ENCODE assay signal across 2 cellular contexts in the genomic region with DNA sequence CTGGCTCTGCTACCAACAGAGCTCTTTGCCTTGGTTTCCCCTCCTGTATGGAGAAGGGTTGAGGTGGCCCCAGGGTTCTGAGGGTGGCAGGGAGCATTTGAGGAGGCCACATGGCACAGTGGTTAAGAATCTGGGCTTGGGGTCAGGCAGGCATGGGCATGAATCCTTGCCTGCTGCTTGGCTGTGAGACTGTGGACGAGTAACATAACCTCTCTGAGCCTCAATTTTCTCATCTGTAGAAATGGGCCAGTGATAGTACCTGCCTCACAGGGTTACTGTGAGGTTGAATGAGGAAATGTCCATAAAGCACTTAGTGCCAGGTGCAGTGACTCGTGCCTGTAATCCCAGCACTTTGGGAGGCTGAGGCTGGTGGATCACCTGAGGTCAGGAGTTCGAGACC.
TF ChIP-seq lines count a peak whose summit lies in the region.

No MANE protein-coding gene starts in this region.

TF ChIP-seq in HCT116, 20 proteins besides CTCF, POLR2A, EP300 and RAD21:
- no peak for TF ChIP-seq SP1 (IDR thresholded peaks at IDR 0.05; ENCODE audit: low read depth)
- no peak for TF ChIP-seq JUND (IDR thresholded peaks at IDR 0.05)
- TF ChIP-seq, protein P1, sequence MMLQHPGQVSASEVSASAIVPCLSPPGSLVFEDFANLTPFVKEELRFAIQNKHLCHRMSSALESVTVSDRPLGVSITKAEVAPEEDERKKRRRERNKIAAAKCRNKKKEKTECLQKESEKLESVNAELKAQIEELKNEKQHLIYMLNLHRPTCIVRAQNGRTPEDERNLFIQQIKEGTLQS (IDR thresholded peaks at IDR 0.05), result no peak
- TF ChIP-seq FOSL1 (IDR thresholded peaks at IDR 0.05; ENCODE audit: low read depth), result no peak
- TF ChIP-seq EZH2 (IDR thresholded peaks at IDR 0.05), result no peak
- TF ChIP-seq POLR2AphosphoS5 (IDR thresholded peaks at IDR 0.05; ENCODE audit: low read depth, low read length), result no peak
- no peak for TF ChIP-seq ELF1 (IDR thresholded peaks at IDR 0.05; ENCODE audit: borderline replicate concordance, low read depth)
TF ChIP-seq in HCT116: peak in this region for 0.

TF ChIP-seq in liver, 16 proteins besides CTCF, POLR2A, EP300 and RAD21:
- no peak for TF ChIP-seq FOXA2 (IDR thresholded peaks at IDR 0.05)
- no peak for TF ChIP-seq NR2F2 (IDR thresholded peaks at IDR 0.05)
- TF ChIP-seq HNF4G (IDR thresholded peaks at IDR 0.05), result no peak
- TF ChIP-seq JUND (IDR thresholded peaks at IDR 0.05), result no peak
- no peak for TF ChIP-seq EGR1 (IDR thresholded peaks at IDR 0.05; ENCODE audit: low read depth in 2 of 2)
- no peak for TF ChIP-seq SP1 (IDR thresholded peaks at IDR 0.05)
- no peak for TF ChIP-seq GABPA (IDR thresholded peaks at IDR 0.05 in 1 of 2, conservative IDR thresholded peaks at IDR 0.05 in 1 of 2)
- TF ChIP-seq, protein P2, sequence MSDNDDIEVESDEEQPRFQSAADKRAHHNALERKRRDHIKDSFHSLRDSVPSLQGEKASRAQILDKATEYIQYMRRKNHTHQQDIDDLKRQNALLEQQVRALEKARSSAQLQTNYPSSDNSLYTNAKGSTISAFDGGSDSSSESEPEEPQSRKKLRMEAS (IDR thresholded peaks at IDR 0.05), result no peak
- TF ChIP-seq, protein P3, sequence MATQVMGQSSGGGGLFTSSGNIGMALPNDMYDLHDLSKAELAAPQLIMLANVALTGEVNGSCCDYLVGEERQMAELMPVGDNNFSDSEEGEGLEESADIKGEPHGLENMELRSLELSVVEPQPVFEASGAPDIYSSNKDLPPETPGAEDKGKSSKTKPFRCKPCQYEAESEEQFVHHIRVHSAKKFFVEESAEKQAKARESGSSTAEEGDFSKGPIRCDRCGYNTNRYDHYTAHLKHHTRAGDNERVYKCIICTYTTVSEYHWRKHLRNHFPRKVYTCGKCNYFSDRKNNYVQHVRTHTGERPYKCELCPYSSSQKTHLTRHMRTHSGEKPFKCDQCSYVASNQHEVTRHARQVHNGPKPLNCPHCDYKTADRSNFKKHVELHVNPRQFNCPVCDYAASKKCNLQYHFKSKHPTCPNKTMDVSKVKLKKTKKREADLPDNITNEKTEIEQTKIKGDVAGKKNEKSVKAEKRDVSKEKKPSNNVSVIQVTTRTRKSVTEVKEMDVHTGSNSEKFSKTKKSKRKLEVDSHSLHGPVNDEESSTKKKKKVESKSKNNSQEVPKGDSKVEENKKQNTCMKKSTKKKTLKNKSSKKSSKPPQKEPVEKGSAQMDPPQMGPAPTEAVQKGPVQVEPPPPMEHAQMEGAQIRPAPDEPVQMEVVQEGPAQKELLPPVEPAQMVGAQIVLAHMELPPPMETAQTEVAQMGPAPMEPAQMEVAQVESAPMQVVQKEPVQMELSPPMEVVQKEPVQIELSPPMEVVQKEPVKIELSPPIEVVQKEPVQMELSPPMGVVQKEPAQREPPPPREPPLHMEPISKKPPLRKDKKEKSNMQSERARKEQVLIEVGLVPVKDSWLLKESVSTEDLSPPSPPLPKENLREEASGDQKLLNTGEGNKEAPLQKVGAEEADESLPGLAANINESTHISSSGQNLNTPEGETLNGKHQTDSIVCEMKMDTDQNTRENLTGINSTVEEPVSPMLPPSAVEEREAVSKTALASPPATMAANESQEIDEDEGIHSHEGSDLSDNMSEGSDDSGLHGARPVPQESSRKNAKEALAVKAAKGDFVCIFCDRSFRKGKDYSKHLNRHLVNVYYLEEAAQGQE (IDR thresholded peaks at IDR 0.05), result no peak
- no peak for TF ChIP-seq RXRA (IDR thresholded peaks at IDR 0.05)
- no peak for TF ChIP-seq TAF1 (conservative IDR thresholded peaks at IDR 0.05)
- TF ChIP-seq, protein P1 (IDR thresholded peaks at IDR 0.05), result no peak
- TF ChIP-seq FOXA1 (IDR thresholded peaks at IDR 0.05), result no peak
- TF ChIP-seq, protein P4, sequence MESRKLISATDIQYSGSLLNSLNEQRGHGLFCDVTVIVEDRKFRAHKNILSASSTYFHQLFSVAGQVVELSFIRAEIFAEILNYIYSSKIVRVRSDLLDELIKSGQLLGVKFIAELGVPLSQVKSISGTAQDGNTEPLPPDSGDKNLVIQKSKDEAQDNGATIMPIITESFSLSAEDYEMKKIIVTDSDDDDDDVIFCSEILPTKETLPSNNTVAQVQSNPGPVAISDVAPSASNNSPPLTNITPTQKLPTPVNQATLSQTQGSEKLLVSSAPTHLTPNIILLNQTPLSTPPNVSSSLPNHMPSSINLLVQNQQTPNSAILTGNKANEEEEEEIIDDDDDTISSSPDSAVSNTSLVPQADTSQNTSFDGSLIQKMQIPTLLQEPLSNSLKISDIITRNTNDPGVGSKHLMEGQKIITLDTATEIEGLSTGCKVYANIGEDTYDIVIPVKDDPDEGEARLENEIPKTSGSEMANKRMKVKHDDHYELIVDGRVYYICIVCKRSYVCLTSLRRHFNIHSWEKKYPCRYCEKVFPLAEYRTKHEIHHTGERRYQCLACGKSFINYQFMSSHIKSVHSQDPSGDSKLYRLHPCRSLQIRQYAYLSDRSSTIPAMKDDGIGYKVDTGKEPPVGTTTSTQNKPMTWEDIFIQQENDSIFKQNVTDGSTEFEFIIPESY (IDR thresholded peaks at IDR 0.05), result no peak
- no peak for TF ChIP-seq YY1 (IDR thresholded peaks at IDR 0.05)
- no peak for TF ChIP-seq HNF4A (conservative IDR thresholded peaks at IDR 0.05)
TF ChIP-seq in liver: peak in this region for 0.
